ENCODE assay signal across 23 cellular contexts in genomic region chr1:159919236-159919865, GRCh38. TPM values are rescaled to one million over a fixed set of nuclear protein-coding genes. Genes with fewer than 3 reads are reported as not detected.
DNase-seq lines count a peak whose midpoint lies in the region; ATAC-seq and TF ChIP-seq lines count a peak whose summit lies in the region.
"Had no signal": no experiment of that assay in that cellular context is flagged by ENCODE, and none has a peak within 500 bp of the region (broad histone marks: within the 10 kb centered on the region; RNA-seq: fewer than 3 reads in every experiment).

No MANE protein-coding gene starts in this region.

- peak overlapping the region; percentile 23 for H3K27ac Mint-ChIP-seq in activated naive CD4-positive, alpha-beta T cell treated with anti-CD3 and anti-CD28 coated beads, Interleukin-2, amount 50 U/mL, for 24 hours
- peak overlapping the region in 5 of 6 donors; percentile 24 to 100 (median 57) for H3K27ac Mint-ChIP-seq in immature natural killer cell
- H3K27ac Mint-ChIP-seq in stimulated activated memory B cell treated with anti-CD40 and anti-IgM and Interleukin-4, amounts not matched to agents 10 μg/mL and 1 μg/mL and 100 μg/mL, for 72 hours = peak overlapping the region; percentile 96
- H3K27ac Mint-ChIP-seq: activated T-cell treated with anti-CD3 and anti-CD28 coated beads, Interleukin-2, amount 50 U/mL, for 72 hours had no signal

- peaks cover 93% of the 10 kb centered on the region for H3K4me1 ChIP-seq in PC-3 (ENCODE audit: insufficient read depth, low read length)

- H3K4me1 Mint-ChIP-seq in activated naive CD4-positive, alpha-beta T cell treated with anti-CD3 and anti-CD28 coated beads, Interleukin-2, amount 50 U/mL, for 24 hours = peaks cover 78% of the 10 kb centered on the region
- H3K4me1 Mint-ChIP-seq in immature natural killer cell = peaks cover 58 to 70% of the 10 kb centered on the region in 2 donors
- H3K4me1 Mint-ChIP-seq in stimulated activated memory B cell treated with anti-CD40 and anti-IgM and Interleukin-4, amounts not matched to agents 10 μg/mL and 1 μg/mL and 100 μg/mL, for 72 hours = peaks cover 80% of the 10 kb centered on the region

- H3K9ac ChIP-seq in PC-3 (ENCODE audit: low read length) = no peak overlapping the region

- H2AFZ ChIP-seq in PC-3 (ENCODE audit: low read length) = no peak overlapping the region

- H3K9me2 ChIP-seq in PC-3 (replicated peaks; ENCODE audit: low read length) = no peaks in the 10 kb centered on the region

- no peaks in the 10 kb centered on the region for H3K9me3 Mint-ChIP-seq in activated naive CD4-positive, alpha-beta T cell treated with anti-CD3 and anti-CD28 coated beads, Interleukin-2, amount 50 U/mL, for 24 hours
- peaks cover 0 to 2% (median 0%) of the 10 kb centered on the region in 6 donors for H3K9me3 Mint-ChIP-seq in immature natural killer cell
- H3K9me3 Mint-ChIP-seq in stimulated activated memory B cell treated with anti-CD40 and anti-IgM and Interleukin-4, amounts not matched to agents 10 μg/mL and 1 μg/mL and 100 μg/mL, for 72 hours = no peaks in the 10 kb centered on the region
- H3K9me3 Mint-ChIP-seq: activated T-cell treated with anti-CD3 and anti-CD28 coated beads, Interleukin-2, amount 50 U/mL, for 72 hours had no signal

- no TSS peak for BruUV-seq in PC-3 (replicated peaks; lab: Mats Ljungman, UMichigan)

- no peaks in the 10 kb centered on the region for H3K27me3 Mint-ChIP-seq in activated naive CD4-positive, alpha-beta T cell treated with anti-CD3 and anti-CD28 coated beads, Interleukin-2, amount 50 U/mL, for 24 hours
- H3K27me3 Mint-ChIP-seq in immature natural killer cell (ENCODE audit: low read depth in 3 of 3) = peaks cover 16 to 29% (median 29%) of the 10 kb centered on the region in 3 donors
- H3K27me3 Mint-ChIP-seq in stimulated activated memory B cell treated with anti-CD40 and anti-IgM and Interleukin-4, amounts not matched to agents 10 μg/mL and 1 μg/mL and 100 μg/mL, for 72 hours = no peaks in the 10 kb centered on the region

- DNase-seq in activated naive CD4-positive, alpha-beta T cell (lab: John Stamatoyannopoulos, UW) = no peak
- DNase-seq in PC-3 = no peak
- no peak for DNase-seq in immature natural killer cell
- no peak for DNase-seq in WERI-Rb-1
- DNase-seq: activated CD4-positive, alpha-beta T cell treated with anti-CD3 and anti-CD28 coated beads for 4 hours; activated T-cell treated with anti-CD3 and anti-CD28 coated beads, Interleukin-2, amount 50 U/mL, for 72 hours; amniotic stem cell; Calu3; cerebellar nuclear complex; GDM1; mesendoderm; NCI-H1048; T-helper 2 cell had no signal

- ATAC-seq in PC-3 = no peak
- ATAC-seq in stimulated activated memory B cell treated with anti-CD40 and anti-IgM and Interleukin-4, amounts not matched to agents 10 μg/mL and 1 μg/mL and 100 μg/mL, for 72 hours = no peak
- no peak for ATAC-seq in HG02588 (IDR thresholded peaks at IDR 0.05; ENCODE audit: unreplicated experiment)
- ATAC-seq in HG02610 (IDR thresholded peaks at IDR 0.05; ENCODE audit: unreplicated experiment) = no peak
- ATAC-seq: activated T-cell treated with anti-CD3 and anti-CD28 coated beads, Interleukin-2, amount 50 U/mL, for 72 hours had no signal

- intact Hi-C loops in PC-3 (cut with micrococcal nuclease) = no loop called here

- CTCF ChIA-PET in PC-3 (lab: Charles Lee) = no interaction called here

- peak overlapping the region; percentile 5; the same call in 1 of the 2 replicates for H3K4me2 ChIP-seq in PC-3 (ENCODE audit: low read length)

- TF ChIP-seq CTCF in PC-3 (conservative IDR thresholded peaks at IDR 0.05; ENCODE audit: low read depth, low read length) (no peak), WERI-Rb-1 (IDR thresholded peaks at IDR 0.05; ENCODE audit: low read depth, low read length) (no peak)

- peaks cover 74% of the 10 kb centered on the region for H3K79me2 ChIP-seq in PC-3 (ENCODE audit: low read length)

- H3K27ac ChIP-seq in PC-3 (ENCODE audit: low read length) = no peak overlapping the region
- no peak overlapping the region for H3K27ac ChIP-seq in WERI-Rb-1

- POLR2A ChIA-PET in PC-3 (lab: Charles Lee; ENCODE audit: unreplicated experiment) = no interaction called here

- peaks cover 67% of the 10 kb centered on the region for H4K20me1 ChIP-seq in PC-3 (ENCODE audit: low read length)

- H3F3A ChIP-seq in PC-3 (ENCODE audit: low read length, unreplicated experiment) = peaks cover 19% of the 10 kb centered on the region

- H3K4me3 ChIP-seq in PC-3 (ENCODE audit: low read length) (no peak overlapping the region), WERI-Rb-1 (ENCODE audit: low read depth, low read length) (no peak overlapping the region)
- H3K4me3 ChIP-seq: HAP-1 had no signal

- peaks cover 13% of the 10 kb centered on the region for H3K36me3 Mint-ChIP-seq in activated naive CD4-positive, alpha-beta T cell treated with anti-CD3 and anti-CD28 coated beads, Interleukin-2, amount 50 U/mL, for 24 hours
- H3K36me3 Mint-ChIP-seq in immature natural killer cell = peaks cover 9 to 39% (median 24%) of the 10 kb centered on the region in 3 donors
- peaks cover 70% of the 10 kb centered on the region for H3K36me3 Mint-ChIP-seq in stimulated activated memory B cell treated with anti-CD40 and anti-IgM and Interleukin-4, amounts not matched to agents 10 μg/mL and 1 μg/mL and 100 μg/mL, for 72 hours

- H3K36me3 ChIP-seq in PC-3 (ENCODE audit: low read depth, low read length) = peaks cover 72% of the 10 kb centered on the region
- H3K36me3 ChIP-seq in WERI-Rb-1 = peaks cover 48% of the 10 kb centered on the region

- no peaks in the 10 kb centered on the region for H3K27me3 ChIP-seq in PC-3 (ENCODE audit: low read length)
- no peaks in the 10 kb centered on the region for H3K27me3 ChIP-seq in WERI-Rb-1 (ENCODE audit: insufficient read depth, low read depth, severe bottlenecking)

- H3K9me3 ChIP-seq in PC-3 (ENCODE audit: low read length) = no peaks in the 10 kb centered on the region
- no peaks in the 10 kb centered on the region for H3K9me3 ChIP-seq in WERI-Rb-1 (ENCODE audit: severe bottlenecking)
- H3K9me3 ChIP-seq: HAP-1 had no signal

- H3K4me3 Mint-ChIP-seq in activated naive CD4-positive, alpha-beta T cell treated with anti-CD3 and anti-CD28 coated beads, Interleukin-2, amount 50 U/mL, for 24 hours = peak overlapping the region; percentile 23
- H3K4me3 Mint-ChIP-seq in immature natural killer cell = no peak overlapping the region
- H3K4me3 Mint-ChIP-seq in stimulated activated memory B cell treated with anti-CD40 and anti-IgM and Interleukin-4, amounts not matched to agents 10 μg/mL and 1 μg/mL and 100 μg/mL, for 72 hours = no peak overlapping the region
- H3K4me3 Mint-ChIP-seq: activated T-cell treated with anti-CD3 and anti-CD28 coated beads, Interleukin-2, amount 50 U/mL, for 72 hours had no signal

RNA-seq across cellular contexts. Expression of gene TAGLN2, which starts 6.0 kb away (rescaled TPM):
- total RNA-seq in PC-3 (2014; rRNA removed) = 1,281 and 1,584 TPM in 2 replicates
- 1,000 to 10,000 TPM in 2 of 3 donors, 100 to 1,000 TPM in 1; 660 to 1,369 (median 1,251) TPM for polyA plus RNA-seq in immature natural killer cell

RNA-seq across cellular contexts. Expression of gene CFAP45, which starts 19.4 kb away (rescaled TPM):
- 1.6 and 4.8 TPM in 2 replicates for total RNA-seq in PC-3 (2014; rRNA removed)
- polyA plus RNA-seq in immature natural killer cell = under 1 TPM in 1 of 3 donors, not detected in 2; 0.36 TPM
- total RNA-seq: skeletal muscle tissue had no signal

RNA-seq across cellular contexts. Expression of gene IGSF9, which starts 26.1 kb away (rescaled TPM):
- 15.6 and 19.9 TPM in 2 replicates for total RNA-seq in PC-3 (2014; rRNA removed)
- polyA plus RNA-seq in immature natural killer cell = not detected
- polyA plus RNA-seq: AG04450 had no signal

RNA-seq across cellular contexts. Expression of gene SLAMF9, which starts 34.7 kb away (rescaled TPM):
- total RNA-seq in PC-3 (2014; rRNA removed) = 5.9 and 8.7 TPM in 2 replicates
- not detected for polyA plus RNA-seq in immature natural killer cell
- total RNA-seq: activated T-cell treated with anti-CD3 and anti-CD28 coated beads, Interleukin-2, amount 50 U/mL, for 72 hours; Calu3; endothelial cell of umbilical vein; skeletal muscle tissue; urinary bladder had no signal
- polyA plus RNA-seq: AG04450, endothelial cell of umbilical vein, urinary bladder had no signal

RNA-seq across cellular contexts. Expression of gene VSIG8, which starts 56.9 kb away (rescaled TPM):
- 0.29 and 0.47 TPM in 2 replicates for total RNA-seq in PC-3 (2014; rRNA removed)
- polyA plus RNA-seq in immature natural killer cell = not detected
- total RNA-seq: activated T-cell treated with anti-CD3 and anti-CD28 coated beads, Interleukin-2, amount 50 U/mL, for 72 hours; Calu3; endothelial cell of umbilical vein; omental fat pad; skeletal muscle tissue; urinary bladder had no signal
- polyA plus RNA-seq: AG04450, endothelial cell of umbilical vein had no signal

Comparison
In these comparisons a context has a peak if more than half of its experiments do, and no peak if none do; other contexts are left out.
1. H3K27ac Mint-ChIP-seq: peak in every context shown above with its lines; median percentile 96 in stimulated activated memory B cell treated with anti-CD40 and anti-IgM and Interleukin-4, amounts not matched to agents 10 μg/mL and 1 μg/mL and 100 μg/mL, for 72 hours; 57 in immature natural killer cell; 23 in activated naive CD4-positive, alpha-beta T cell treated with anti-CD3 and anti-CD28 coated beads, Interleukin-2, amount 50 U/mL, for 24 hours.